ENCODE assay signal across 25 cellular contexts in the genomic region with DNA sequence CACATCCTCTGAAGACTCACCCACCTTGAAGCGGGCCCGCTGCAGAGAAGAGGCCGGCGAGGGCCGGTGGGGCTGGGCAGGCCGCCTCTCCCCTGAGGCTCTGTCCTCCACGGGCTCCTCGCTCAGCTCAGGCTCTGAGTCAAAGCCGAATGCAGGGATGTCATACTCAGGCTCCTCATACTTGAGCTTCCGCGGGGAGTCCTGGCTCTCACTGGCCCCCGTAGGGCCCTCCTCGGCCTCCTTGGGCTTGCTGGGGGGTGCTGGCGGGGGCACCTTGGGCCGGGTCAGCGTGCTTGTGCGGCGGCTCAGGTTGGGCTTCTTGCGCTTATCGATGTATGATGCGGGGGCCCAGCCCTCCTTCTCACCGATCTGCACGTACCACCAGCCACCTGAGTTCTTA.
"Had no signal": no experiment of that assay in that cellular context is flagged by ENCODE, and none has a peak within 500 bp of the region (broad histone marks: within the 10 kb centered on the region; RNA-seq: fewer than 3 reads in every experiment).

No MANE protein-coding gene starts in this region.

- H2AFZ ChIP-seq: hepatocyte, parathyroid adenoma had no signal

- H3K27ac Mint-ChIP-seq: dendritic cell treated with granulocyte-macrophage colony-stimulating factor and Interleukin-4, amounts not matched to agents 40 ng/mL and 50 ng/mL, for 4 days; naive thymus-derived CD4-positive, alpha-beta T cell had no signal

- H3K4me3 ChIP-seq: colonic mucosa, esophagus muscularis mucosa, gastroesophageal sphincter, heart left ventricle, hepatocyte, left lung, skin epidermis, stomach, thyroid gland had no signal

- H3K9me3 Mint-ChIP-seq: central memory CD8-positive, alpha-beta T cell; dendritic cell treated with granulocyte-macrophage colony-stimulating factor and Interleukin-4, amounts not matched to agents 40 ng/mL and 50 ng/mL, for 4 days; naive thymus-derived CD4-positive, alpha-beta T cell had no signal

- H3K9me3 ChIP-seq: colonic mucosa, esophagus muscularis mucosa, gastroesophageal sphincter, heart left ventricle, left lung, stomach, thyroid gland had no signal

- DNase-seq: colonic mucosa; effector memory CD4-positive, alpha-beta T cell; foreskin keratinocyte; heart left ventricle; kidney; left lung; mammary epithelial cell; mesendoderm; midbrain; naive thymus-derived CD4-positive, alpha-beta T cell; stimulated activated CD4-positive, alpha-beta T cell treated with anti-CD3 and anti-CD28 coated beads, Interleukin-15, amount 100 ng/mL, for 24 hours; stimulated activated CD4-positive, alpha-beta T cell treated with anti-CD3 and anti-CD28 coated beads, Interleukin-4, amount 100 ng/mL, for 1 hour; stimulated activated CD8-positive, alpha-beta memory T cell treated with anti-CD3 and anti-CD28 coated beads, Interleukin-4, amount 100 ng/mL, for 48 hours; stimulated activated naive CD4-positive, alpha-beta T cell treated with Interleukin-2 at 50 U/mL for 16 hours; stomach; thyroid gland; trophoblast cell had no signal

- ATAC-seq: foreskin keratinocyte; gastroesophageal sphincter; heart left ventricle; left lung; naive thymus-derived CD4-positive, alpha-beta T cell had no signal

- H3K27me3 Mint-ChIP-seq: central memory CD8-positive, alpha-beta T cell; dendritic cell treated with granulocyte-macrophage colony-stimulating factor and Interleukin-4, amounts not matched to agents 40 ng/mL and 50 ng/mL, for 4 days; naive thymus-derived CD4-positive, alpha-beta T cell; progenitor cell of endocrine pancreas had no signal

- H3K36me3 ChIP-seq: colonic mucosa, thyroid gland had no signal

- H3K4me2 ChIP-seq: hepatocyte had no signal

- H3K79me2 ChIP-seq: hepatocyte, parathyroid adenoma had no signal

- H3K4me1 ChIP-seq: colonic mucosa, foreskin keratinocyte, left lung, parathyroid adenoma, thyroid gland had no signal

- H3K27ac ChIP-seq: colonic mucosa, esophagus muscularis mucosa, foreskin keratinocyte, gastroesophageal sphincter, heart left ventricle, hepatocyte, left lung, parathyroid adenoma, skin epidermis, stomach, thyroid gland had no signal

- H3K27me3 ChIP-seq: colonic mucosa, esophagus muscularis mucosa, foreskin keratinocyte, gastroesophageal sphincter, heart left ventricle, hepatocyte, left lung, stomach, thyroid gland had no signal

- H3K4me3 Mint-ChIP-seq: central memory CD8-positive, alpha-beta T cell; dendritic cell treated with granulocyte-macrophage colony-stimulating factor and Interleukin-4, amounts not matched to agents 40 ng/mL and 50 ng/mL, for 4 days; naive thymus-derived CD4-positive, alpha-beta T cell had no signal

- H3K4me1 Mint-ChIP-seq: central memory CD8-positive, alpha-beta T cell; naive thymus-derived CD4-positive, alpha-beta T cell had no signal

- H3K9ac ChIP-seq: parathyroid adenoma had no signal
